ENCODE assay signal across 16 cellular contexts in the genomic region with DNA sequence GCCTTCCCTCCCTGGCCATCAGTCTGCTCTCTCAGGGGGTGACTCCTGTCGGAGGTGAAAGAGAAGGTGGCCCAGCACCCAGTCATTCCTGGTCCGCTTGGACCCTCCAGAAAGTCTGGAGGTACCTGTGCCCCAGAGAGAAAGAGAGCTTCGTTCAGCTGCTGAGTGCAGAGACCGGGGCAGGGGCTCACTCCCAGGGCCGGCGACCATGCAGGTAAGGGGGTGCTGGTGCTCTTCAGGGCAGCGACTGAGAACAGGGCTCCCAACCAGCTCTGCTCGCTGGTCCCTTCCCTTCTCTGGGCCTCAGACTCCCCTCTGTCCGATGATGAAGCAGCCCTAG. TPM values are rescaled to one million over a fixed set of nuclear protein-coding genes. Genes with fewer than 3 reads are reported as not detected.
DNase-seq lines count a peak whose midpoint lies in the region; ATAC-seq and TF ChIP-seq lines count a peak whose summit lies in the region.
"Had no signal": no experiment of that assay in that cellular context is flagged by ENCODE, and none has a peak within 500 bp of the region (broad histone marks: within the 10 kb centered on the region; RNA-seq: fewer than 3 reads in every experiment).

No MANE protein-coding gene starts in this region.

- H3K27me3 Mint-ChIP-seq in nephron progenitor cell (ENCODE audit: low read depth, poor library complexity): no peaks in the 10 kb centered on the region

- no peak for TF ChIP-seq CTCF in left lung (IDR thresholded peaks at IDR 0.05)
- no peak for TF ChIP-seq CTCF in gastrocnemius medialis (IDR thresholded peaks at IDR 0.05 in 4 of 5, conservative IDR thresholded peaks at IDR 0.05 in 1 of 5)
- no peak for TF ChIP-seq CTCF in uterus (IDR thresholded peaks at IDR 0.05)
- no peak for TF ChIP-seq CTCF in nephron progenitor cell (IDR thresholded peaks at IDR 0.05)

- H3K4me3 ChIP-seq in left lung (no peak overlapping the region), gastrocnemius medialis (no peak overlapping the region), uterus (no peak overlapping the region)

- in situ Hi-C loops in gastrocnemius medialis (cut with MboI; ENCODE audit: low sequenced_read_pairs in 4 of 4): no loop called here

- H3K36me3 ChIP-seq in left lung (no peaks in the 10 kb centered on the region), gastrocnemius medialis (no peaks in the 10 kb centered on the region), uterus (no peaks in the 10 kb centered on the region)

- H3K9me3 Mint-ChIP-seq in nephron progenitor cell: no peaks in the 10 kb centered on the region
- H3K9me3 Mint-ChIP-seq: CD4-positive, CD25-positive, alpha-beta regulatory T cell; immature natural killer cell; mesothelial cell of epicardium had no signal

- intact Hi-C loops in Right ventricle myocardium inferior (cut with DNase I): no loop called here
- intact Hi-C loops in left cardiac atrium (cut with DNase I): no loop called here
- intact Hi-C loops in left lung (cut with DNase I): no loop called here
- intact Hi-C loops in gastrocnemius medialis (cut with DNase I; ENCODE audit: low total_unique reads): no loop called here
- intact Hi-C loops in uterus (cut with DNase I; ENCODE audit: low total_unique reads): no loop called here

- no peak overlapping the region for H3K27ac Mint-ChIP-seq in nephron progenitor cell
- H3K27ac Mint-ChIP-seq: CD4-positive, CD25-positive, alpha-beta regulatory T cell; immature natural killer cell; mesothelial cell of epicardium had no signal

- no peaks in the 10 kb centered on the region for H3K36me3 Mint-ChIP-seq in nephron progenitor cell (ENCODE audit: low read depth)
- H3K36me3 Mint-ChIP-seq: CD4-positive, CD25-positive, alpha-beta regulatory T cell; immature natural killer cell; mesothelial cell of epicardium had no signal

- no peak for TF ChIP-seq POLR2A in gastrocnemius medialis (IDR thresholded peaks at IDR 0.05)
- TF ChIP-seq POLR2A in uterus (IDR thresholded peaks at IDR 0.05): no peak

- ATAC-seq in Right ventricle myocardium inferior (no peak), left cardiac atrium (no peak), left lung (no peak), gastrocnemius medialis (no peak), HG02678 (IDR thresholded peaks at IDR 0.05; ENCODE audit: unreplicated experiment) (no peak)
- ATAC-seq: activated CD4-positive, CD25-positive, alpha-beta regulatory T cell treated with anti-CD3 and anti-CD28 coated beads, Interleukin-2, amount 50 U/mL, for 24 hours had no signal

- H3K27me3 ChIP-seq in left lung (no peaks in the 10 kb centered on the region), gastrocnemius medialis (no peaks in the 10 kb centered on the region), uterus (no peaks in the 10 kb centered on the region)

- H3K9me3 ChIP-seq in left lung (no peaks in the 10 kb centered on the region), gastrocnemius medialis (no peaks in the 10 kb centered on the region), uterus (no peaks in the 10 kb centered on the region)

- DNase-seq in Right ventricle myocardium inferior (ENCODE audit: missing footprints): peak; percentile 40
- no peak for DNase-seq in left cardiac atrium
- DNase-seq in left lung: no peak
- DNase-seq in gastrocnemius medialis: no peak
- no peak for DNase-seq in uterus
- no peak for DNase-seq in nephron progenitor cell
- no peak for DNase-seq in hypothalamus (lab: John Stamatoyannopoulos, UW)
- DNase-seq: 8988T; activated gamma-delta T cell treated with Interleukin-2 at 50 U/mL for 16 hours; CD4-positive, CD25-positive, alpha-beta regulatory T cell; immature natural killer cell; NCI-H1417 treated with DMSO at 0.1 percent for 48 hours; NCI-H226 had no signal

- no peak overlapping the region for H3K4me3 Mint-ChIP-seq in nephron progenitor cell
- H3K4me3 Mint-ChIP-seq: CD4-positive, CD25-positive, alpha-beta regulatory T cell; immature natural killer cell; mesothelial cell of epicardium had no signal

- peak overlapping the region; percentile 58 to 67 for H3K27ac ChIP-seq in left lung
- H3K27ac ChIP-seq in gastrocnemius medialis: peak overlapping the region; percentile 87 to 94 (median 90)
- peak overlapping the region; percentile 93 for H3K27ac ChIP-seq in uterus

- peaks cover 72% of the 10 kb centered on the region for H3K4me1 Mint-ChIP-seq in nephron progenitor cell
- H3K4me1 Mint-ChIP-seq: immature natural killer cell had no signal

- H3K4me1 ChIP-seq in left lung (peaks cover 60 to 80% of the 10 kb centered on the region in 2 donors), gastrocnemius medialis (peaks cover 88 to 94% of the 10 kb centered on the region in 2 donors), uterus (peaks cover 31 to 74% of the 10 kb centered on the region in 2 donors)

RNA-seq across cellular contexts. Expression of gene HSPG2, which starts 30.1 kb away (rescaled TPM):
- total RNA-seq in Right ventricle myocardium inferior (269 TPM), left cardiac atrium (100 to 1,000 TPM; 307 to 608 TPM), left lung (100 to 1,000 TPM; 324 to 434 TPM), gastrocnemius medialis (100 to 1,000 TPM in 1 of 4 donors, 10 to 100 TPM in 3; 68.9 to 108 (median 83.5) TPM), uterus (100 to 1,000 TPM in 3 of 4 donors, 10 to 100 TPM in 1; 96.8 to 677 (median 290) TPM)
